ENCODE assay signal across 20 cellular contexts in genomic region chr12:126383506-126383905, GRCh38.
"Had no signal": no experiment of that assay in that cellular context is flagged by ENCODE, and none has a peak within 500 bp of the region (broad histone marks: within the 10 kb centered on the region; RNA-seq: fewer than 3 reads in every experiment).

No MANE protein-coding gene starts in this region.

- H3K27me3 ChIP-seq: MG63, SJSA1 had no signal

- FAIRE-seq: HepG2, RCC 7860 had no signal

- H3K4me3 ChIP-seq: MG63, SJSA1, SK-N-MC had no signal

- H3K9me3 ChIP-seq: MG63, SJSA1 had no signal

- H3K36me3 ChIP-seq: MG63, SJSA1 had no signal

- H3K27ac ChIP-seq: SJSA1, SK-N-MC had no signal

- H3K4me3 Mint-ChIP-seq: T-helper 1 cell treated with Interleukin-12 subunit alpha and Interleukin-12 subunit beta and Interleukin-4 antibody, amounts not matched to agents 30 μg/mL and 1 μg/mL, for 36 hours had no signal

- H3K4me1 ChIP-seq: SJSA1 had no signal

- DNase-seq: IMR-90, Karpas-422, KG1, MG63, NCI-H1417 treated with DMSO at 0.1 percent for 48 hours, NCI-H146, NCI-H1694 treated with DMSO at 0.1 percent for 48 hours, NCI-H2107, NCI-H2227 treated with DMSO at 0.1 percent for 48 hours, NCI-H446, NCI-H510A, NCI-H526, NCI-H82, Right ventricle myocardium superior, SIG-M5 had no signal

- H3K27ac Mint-ChIP-seq: T-helper 1 cell treated with Interleukin-12 subunit alpha and Interleukin-12 subunit beta and Interleukin-4 antibody, amounts not matched to agents 30 μg/mL and 1 μg/mL, for 36 hours had no signal

- ATAC-seq: HepG2 had no signal
